Comparison of ENCODE assay signal across 8 cellular contexts in genomic region chr20:17681741-17682102, GRCh38. TPM values are rescaled to one million over a fixed set of nuclear protein-coding genes. Genes with fewer than 3 reads are reported as not detected.
DNase-seq lines count a peak whose midpoint lies in the region; ATAC-seq and TF ChIP-seq lines count a peak whose summit lies in the region.

No MANE protein-coding gene starts in this region.

- no peaks in the 10 kb centered on the region for H4K20me1 ChIP-seq in neural cell (ENCODE audit: insufficient read depth)

- H3K27ac Mint-ChIP-seq in central memory CD8-positive, alpha-beta T cell (ENCODE audit: low read depth): peak overlapping the region; percentile 63

- H3K9me2 ChIP-seq in neural cell (ENCODE audit: insufficient read depth, low read length): no peaks in the 10 kb centered on the region

- H3K4me1 Mint-ChIP-seq in central memory CD8-positive, alpha-beta T cell: peaks cover 17% of the 10 kb centered on the region

- H3K4me3 ChIP-seq in HL-60 (replicated peaks; ENCODE audit: insufficient read depth, low read length) (peak overlapping the region; percentile 79), neural cell (ENCODE audit: low read length) (peak overlapping the region; percentile 79)

- peaks cover 23% of the 10 kb centered on the region for H3K27me3 Mint-ChIP-seq in central memory CD8-positive, alpha-beta T cell

- TF ChIP-seq CTCF in HL-60 (IDR thresholded peaks at IDR 0.05; ENCODE audit: insufficient read depth, low read length): no peak
- no peak for TF ChIP-seq CTCF in neural cell (IDR thresholded peaks at IDR 0.05; ENCODE audit: poor library complexity, severe bottlenecking)

- H3K9ac ChIP-seq in neural cell (ENCODE audit: low read length): peak overlapping the region; percentile 51

- TF ChIP-seq RAD21 in neural cell (conservative IDR thresholded peaks at IDR 0.05): no peak

- H3K9me3 ChIP-seq in neural cell (ENCODE audit: low read length): no peaks in the 10 kb centered on the region

- no peak for TF ChIP-seq EP300 in neural cell (conservative IDR thresholded peaks at IDR 0.05; ENCODE audit: poor library complexity, severe bottlenecking)

- peak overlapping the region; percentile 85 for H3K4me3 Mint-ChIP-seq in central memory CD8-positive, alpha-beta T cell

- no peaks in the 10 kb centered on the region for H3K36me3 ChIP-seq in neural cell (ENCODE audit: insufficient read depth, low read length)

- in situ Hi-C loops in KBM-7 (cut with MboI; ENCODE audit: low pct_unique_long_range_greater_than_20kb, low sequenced_read_pairs): no loop called here

- H3K27ac ChIP-seq in HL-60 (replicated peaks) (peak overlapping the region; percentile 83), neural cell (ENCODE audit: low read length) (no peak overlapping the region)

- no peaks in the 10 kb centered on the region for H3K79me2 ChIP-seq in neural cell (replicated peaks; ENCODE audit: insufficient read depth, low read length)

- no peaks in the 10 kb centered on the region for H3F3A ChIP-seq in neural cell (ENCODE audit: insufficient read depth, low read length, poor library complexity, severe bottlenecking)

- H3K4me2 ChIP-seq in neural cell (ENCODE audit: low read length): no peak overlapping the region

- H3K9me3 Mint-ChIP-seq in central memory CD8-positive, alpha-beta T cell: no peaks in the 10 kb centered on the region

- H3K27me3 ChIP-seq in HL-60 (ENCODE audit: insufficient read depth, poor library complexity, severe bottlenecking): no peaks in the 10 kb centered on the region
- no peaks in the 10 kb centered on the region for H3K27me3 ChIP-seq in neural cell (ENCODE audit: insufficient read depth, low read depth, low read length)

- no peak overlapping the region for H2AFZ ChIP-seq in neural cell (ENCODE audit: low read depth, low read length)

- peak; percentile 16 for ATAC-seq in GM19397 (IDR thresholded peaks at IDR 0.05; ENCODE audit: unreplicated experiment)
- ATAC-seq in central memory CD8-positive, alpha-beta T cell (replicated peaks; ENCODE audit: extremely low read depth, poor library complexity, severe bottlenecking): peak; percentile 1

- DNase-seq in AG08396 (ENCODE audit: low spot score): peak; percentile 28
- DNase-seq in HL-60 (ENCODE audit: low read depth in 1 of 2, low spot score in 1 of 2): no peak
- no peak for DNase-seq in central memory CD8-positive, alpha-beta T cell (ENCODE audit: low spot score in 2 of 2)
- no peak for DNase-seq in dedifferentiated amniotic fluid mesenchymal stem cell (ENCODE audit: extremely low spot score)
- no peak for DNase-seq in KBM-7
- DNase-seq in NCI-H2171 treated with DMSO at 0.1 percent for 48 hours (lab: John Stamatoyannopoulos, UW): no peak

- H3K36me3 Mint-ChIP-seq in central memory CD8-positive, alpha-beta T cell (ENCODE audit: insufficient read depth): peaks cover 7% of the 10 kb centered on the region

TF ChIP-seq in neural cell, 6 proteins besides CTCF, POLR2A, EP300 and RAD21:
- TF ChIP-seq SMC3 (conservative IDR thresholded peaks at IDR 0.05; ENCODE audit: poor library complexity) (no peak), REST (IDR thresholded peaks at IDR 0.05; ENCODE audit: borderline replicate concordance) (no peak), EZH2 (IDR thresholded peaks at IDR 0.05; ENCODE audit: borderline replicate concordance, insufficient read depth, low read length, poor library complexity, severe bottlenecking) (no peak), MXI1 (conservative IDR thresholded peaks at IDR 0.05; ENCODE audit: poor library complexity, severe bottlenecking) (no peak), POLR2AphosphoS5 (IDR thresholded peaks at IDR 0.05) (no peak), TAF1 (IDR thresholded peaks at IDR 0.05; ENCODE audit: low read depth) (no peak)

RNA-seq across cellular contexts. Expression of gene RRBP1, which starts 0.3 kb away (rescaled TPM):
- polyA plus RNA-seq in neural cell: 2.2 and 5.2 TPM in 2 replicates
- polyA minus RNA-seq in neural cell: 7.1 and 9.5 TPM in 2 replicates

RNA-seq across cellular contexts. Expression of gene BANF2, which starts 18.0 kb away (rescaled TPM):
- not detected in 2 replicates for polyA plus RNA-seq in neural cell
- polyA minus RNA-seq in neural cell: not detected in 2 replicates
